ENCODE assay signal across 7 cellular contexts in the genomic region with DNA sequence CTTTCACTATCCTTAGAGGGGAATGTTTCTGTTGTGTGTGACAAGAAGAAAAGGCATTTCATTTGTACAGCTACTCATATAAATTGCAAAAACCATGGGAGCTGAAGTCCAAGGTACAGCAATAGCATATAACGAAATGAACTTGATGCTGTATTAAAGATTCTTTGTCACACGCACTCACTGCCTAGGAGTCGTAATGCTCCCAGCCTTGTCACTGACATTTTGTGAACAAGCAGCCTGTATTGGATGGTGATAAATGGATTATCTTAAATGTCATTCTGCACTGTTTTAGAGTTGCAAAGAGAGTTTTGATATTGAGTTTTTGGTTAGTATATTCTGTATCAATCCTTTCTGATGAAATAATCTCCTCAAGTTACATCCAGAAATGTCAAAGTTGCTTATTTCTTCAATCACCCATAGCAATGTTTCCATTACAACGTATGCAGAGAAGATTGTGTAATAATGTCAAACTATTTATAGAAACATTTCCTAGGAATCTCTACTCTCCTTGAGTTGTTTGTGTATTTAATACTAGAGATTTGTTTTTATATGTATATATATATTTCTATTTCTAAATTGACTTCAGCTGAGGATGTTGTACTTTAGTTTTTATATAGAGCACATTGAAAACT.
"Had no signal": no experiment of that assay in that cellular context is flagged by ENCODE, and none has a peak within 500 bp of the region (broad histone marks: within the 10 kb centered on the region; RNA-seq: fewer than 3 reads in every experiment).

No MANE protein-coding gene starts in this region.

- H3K27ac Mint-ChIP-seq: naive thymus-derived CD4-positive, alpha-beta T cell; stimulated activated naive B cell treated with anti-CD40 and anti-IgM and Interleukin-4, amounts not matched to agents 10 μg/mL and 1 μg/mL and 100 μg/mL, for 72 hours; T-helper 2 cell treated with Interferon-gamma antibody and Interleukin-4, amounts not matched to agents 5 μg/mL and 100 μg/mL, for 36 hours had no signal

- H3K4me1 Mint-ChIP-seq: stimulated activated naive B cell treated with anti-CD40 and anti-IgM and Interleukin-4, amounts not matched to agents 10 μg/mL and 1 μg/mL and 100 μg/mL, for 72 hours had no signal

- DNase-seq: activated naive CD4-positive, alpha-beta T cell treated with anti-CD3 and anti-CD28 coated beads, Interleukin-2, amount 50 U/mL, for 16 hours; amniotic stem cell; effector CD4-positive, alpha-beta T cell; foreskin keratinocyte; naive thymus-derived CD4-positive, alpha-beta T cell; stimulated activated naive B cell treated with anti-CD40 and anti-IgM and Interleukin-4, amounts not matched to agents 10 μg/mL and 1 μg/mL and 100 μg/mL, for 72 hours had no signal

- H3K4me3 Mint-ChIP-seq: naive thymus-derived CD4-positive, alpha-beta T cell; stimulated activated naive B cell treated with anti-CD40 and anti-IgM and Interleukin-4, amounts not matched to agents 10 μg/mL and 1 μg/mL and 100 μg/mL, for 72 hours; T-helper 2 cell treated with Interferon-gamma antibody and Interleukin-4, amounts not matched to agents 5 μg/mL and 100 μg/mL, for 36 hours had no signal

- H3K9me3 Mint-ChIP-seq: stimulated activated naive B cell treated with anti-CD40 and anti-IgM and Interleukin-4, amounts not matched to agents 10 μg/mL and 1 μg/mL and 100 μg/mL, for 72 hours; T-helper 2 cell treated with Interferon-gamma antibody and Interleukin-4, amounts not matched to agents 5 μg/mL and 100 μg/mL, for 36 hours had no signal

- ATAC-seq: foreskin keratinocyte; naive thymus-derived CD4-positive, alpha-beta T cell; stimulated activated naive B cell treated with anti-CD40 and anti-IgM and Interleukin-4, amounts not matched to agents 10 μg/mL and 1 μg/mL and 100 μg/mL, for 72 hours had no signal

- H3K27me3 Mint-ChIP-seq: naive thymus-derived CD4-positive, alpha-beta T cell; stimulated activated naive B cell treated with anti-CD40 and anti-IgM and Interleukin-4, amounts not matched to agents 10 μg/mL and 1 μg/mL and 100 μg/mL, for 72 hours had no signal
